In the genomic region with DNA sequence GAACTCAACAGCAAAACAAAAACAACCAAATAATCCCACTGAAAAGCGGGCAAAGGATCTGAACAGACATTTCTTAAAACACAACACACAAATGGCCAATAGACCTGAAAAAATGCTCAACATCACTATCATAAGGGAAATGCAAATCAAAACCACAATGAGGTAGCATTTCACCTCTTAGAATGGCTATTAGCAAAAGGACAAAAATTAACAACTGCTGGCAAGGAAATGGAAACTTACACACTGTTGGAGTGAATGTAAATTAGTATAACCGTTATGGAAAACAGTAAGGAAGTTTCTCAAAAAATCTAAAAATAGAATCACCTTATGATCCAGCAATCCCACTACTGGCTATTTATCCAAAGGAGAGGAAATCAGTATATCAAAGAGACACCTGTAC, we compare ENCODE assay signal across 14 cellular contexts. TPM values are rescaled to one million over a fixed set of nuclear protein-coding genes. Genes with fewer than 3 reads are reported as not detected.
DNase-seq lines count a peak whose midpoint lies in the region; ATAC-seq and TF ChIP-seq lines count a peak whose summit lies in the region.
"Had no signal": no experiment of that assay in that cellular context is flagged by ENCODE, and none has a peak within 500 bp of the region (broad histone marks: within the 10 kb centered on the region; RNA-seq: fewer than 3 reads in every experiment).

No MANE protein-coding gene starts in this region.

- peak; percentile 33 for DNase-seq in NCI-H1048 (lab: John Stamatoyannopoulos, UW)
- DNase-seq in prostate gland (ENCODE audit: low spot score), result no peak
- no peak for DNase-seq in SJCRH30
- no peak for DNase-seq in NCI-H446 treated with DMSO at 0.1 percent for 48 hours (lab: John Stamatoyannopoulos, UW)
- DNase-seq in AML-193 (lab: John Stamatoyannopoulos, UW), result no peak
- DNase-seq: IMR-90; NCI-H345; stimulated activated CD4-positive, alpha-beta T cell treated with anti-CD3 and anti-CD28 coated beads, Interleukin-4, amount 100 ng/mL, for 24 hours; T1000; trophoblast cell had no signal

- no peaks in the 10 kb centered on the region for H3K9me2 ChIP-seq in DOHH2 (replicated peaks; ENCODE audit: control insufficient read depth, low read length)

- peak overlapping the region; percentile 29 for H3K4me3 ChIP-seq in DOHH2 (ENCODE audit: low read length)
- H3K4me3 ChIP-seq in prostate gland, result no peak overlapping the region
- no peak overlapping the region for H3K4me3 ChIP-seq in SJCRH30

- 84% methylated on average over 2 of the region's 2 CpGs for WGBS in prostate gland

- peak; percentile 78 for ATAC-seq in GM19324 (IDR thresholded peaks at IDR 0.05; ENCODE audit: low FRiP score, unreplicated experiment)
- ATAC-seq in HG02840 (IDR thresholded peaks at IDR 0.05; ENCODE audit: low FRiP score, unreplicated experiment), result peak; percentile 78

- H3K9me3 ChIP-seq in DOHH2 (ENCODE audit: control insufficient read depth, insufficient read depth, low read length) (no peaks in the 10 kb centered on the region), prostate gland (no peaks in the 10 kb centered on the region), SJCRH30 (replicated peaks) (no peaks in the 10 kb centered on the region)

- 0 out of 2 replicates have a peak, but pooled peaks cover 6% of the 10 kb centered on the region for H3F3A ChIP-seq in DOHH2 (ENCODE audit: control insufficient read depth, insufficient read depth)

- H3K27ac ChIP-seq in DOHH2 (ENCODE audit: low read depth, low read length), result peak overlapping the region; percentile 64
- H3K27ac ChIP-seq in prostate gland, result no peak overlapping the region
- H3K27ac ChIP-seq in SJCRH30, result no peak overlapping the region
- H3K27ac ChIP-seq: epithelial cell of prostate had no signal

- H3K36me3 ChIP-seq in DOHH2 (ENCODE audit: control insufficient read depth, low read length), result peaks cover 97% of the 10 kb centered on the region
- no peaks in the 10 kb centered on the region for H3K36me3 ChIP-seq in prostate gland
- H3K36me3 ChIP-seq in SJCRH30, result peaks cover 29% of the 10 kb centered on the region

- TF ChIP-seq CTCF in DOHH2 (IDR thresholded peaks at IDR 0.05; ENCODE audit: low read depth, low read length, poor library complexity, severe bottlenecking), result no peak
- no peak for TF ChIP-seq CTCF in prostate gland (IDR thresholded peaks at IDR 0.05)

- peaks cover 51% of the 10 kb centered on the region for H3K4me1 ChIP-seq in DOHH2 (ENCODE audit: control insufficient read depth, low read length)
- H3K4me1 ChIP-seq in prostate gland (replicated peaks), result no peaks in the 10 kb centered on the region
- no peaks in the 10 kb centered on the region for H3K4me1 ChIP-seq in SJCRH30

- H3K27me3 ChIP-seq in DOHH2 (ENCODE audit: control insufficient read depth, low read length) (no peaks in the 10 kb centered on the region), prostate gland (replicated peaks; ENCODE audit: insufficient read depth) (no peaks in the 10 kb centered on the region), SJCRH30 (no peaks in the 10 kb centered on the region)

- intact Hi-C loops in prostate gland (cut with DNase I), result no loop called here

- peaks cover 4% of the 10 kb centered on the region; the same call in 1 of the 2 replicates for H4K20me1 ChIP-seq in DOHH2 (ENCODE audit: control insufficient read depth, insufficient read depth, low read depth, low read length)

- H3K79me2 ChIP-seq in DOHH2 (ENCODE audit: control insufficient read depth, low read length), result peaks cover 81% of the 10 kb centered on the region

- H3K4me2 ChIP-seq in DOHH2 (ENCODE audit: low read length), result peak overlapping the region; percentile 52

- no peak for TF ChIP-seq POLR2A in prostate gland (IDR thresholded peaks at IDR 0.05)

RNA-seq across cellular contexts. Expression of gene FAM8A1, which starts 20.9 kb away (rescaled TPM):
- 10 to 100 TPM; 23.7 to 39.4 TPM for total RNA-seq in prostate gland
- 8.7 and 9.4 TPM in 2 replicates for total RNA-seq in SJCRH30 (2014; rRNA removed; shearing (Covaris generic))
